Comparison of ENCODE assay signal across 1 cellular context in genomic region chr4:154738426-154738825, GRCh38.
TF ChIP-seq lines count a peak whose summit lies in the region.

No MANE protein-coding gene starts in this region.

TF ChIP-seq in GM23338, 12 proteins besides CTCF, POLR2A, EP300 and RAD21 (continued from another document):
- TF ChIP-seq, protein P1, sequence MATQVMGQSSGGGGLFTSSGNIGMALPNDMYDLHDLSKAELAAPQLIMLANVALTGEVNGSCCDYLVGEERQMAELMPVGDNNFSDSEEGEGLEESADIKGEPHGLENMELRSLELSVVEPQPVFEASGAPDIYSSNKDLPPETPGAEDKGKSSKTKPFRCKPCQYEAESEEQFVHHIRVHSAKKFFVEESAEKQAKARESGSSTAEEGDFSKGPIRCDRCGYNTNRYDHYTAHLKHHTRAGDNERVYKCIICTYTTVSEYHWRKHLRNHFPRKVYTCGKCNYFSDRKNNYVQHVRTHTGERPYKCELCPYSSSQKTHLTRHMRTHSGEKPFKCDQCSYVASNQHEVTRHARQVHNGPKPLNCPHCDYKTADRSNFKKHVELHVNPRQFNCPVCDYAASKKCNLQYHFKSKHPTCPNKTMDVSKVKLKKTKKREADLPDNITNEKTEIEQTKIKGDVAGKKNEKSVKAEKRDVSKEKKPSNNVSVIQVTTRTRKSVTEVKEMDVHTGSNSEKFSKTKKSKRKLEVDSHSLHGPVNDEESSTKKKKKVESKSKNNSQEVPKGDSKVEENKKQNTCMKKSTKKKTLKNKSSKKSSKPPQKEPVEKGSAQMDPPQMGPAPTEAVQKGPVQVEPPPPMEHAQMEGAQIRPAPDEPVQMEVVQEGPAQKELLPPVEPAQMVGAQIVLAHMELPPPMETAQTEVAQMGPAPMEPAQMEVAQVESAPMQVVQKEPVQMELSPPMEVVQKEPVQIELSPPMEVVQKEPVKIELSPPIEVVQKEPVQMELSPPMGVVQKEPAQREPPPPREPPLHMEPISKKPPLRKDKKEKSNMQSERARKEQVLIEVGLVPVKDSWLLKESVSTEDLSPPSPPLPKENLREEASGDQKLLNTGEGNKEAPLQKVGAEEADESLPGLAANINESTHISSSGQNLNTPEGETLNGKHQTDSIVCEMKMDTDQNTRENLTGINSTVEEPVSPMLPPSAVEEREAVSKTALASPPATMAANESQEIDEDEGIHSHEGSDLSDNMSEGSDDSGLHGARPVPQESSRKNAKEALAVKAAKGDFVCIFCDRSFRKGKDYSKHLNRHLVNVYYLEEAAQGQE (IDR thresholded peaks at IDR 0.05; ENCODE audit: unreplicated experiment) = no peak
- TF ChIP-seq STAT1 (IDR thresholded peaks at IDR 0.05; ENCODE audit: unreplicated experiment) = no peak
- TF ChIP-seq, protein P2, sequence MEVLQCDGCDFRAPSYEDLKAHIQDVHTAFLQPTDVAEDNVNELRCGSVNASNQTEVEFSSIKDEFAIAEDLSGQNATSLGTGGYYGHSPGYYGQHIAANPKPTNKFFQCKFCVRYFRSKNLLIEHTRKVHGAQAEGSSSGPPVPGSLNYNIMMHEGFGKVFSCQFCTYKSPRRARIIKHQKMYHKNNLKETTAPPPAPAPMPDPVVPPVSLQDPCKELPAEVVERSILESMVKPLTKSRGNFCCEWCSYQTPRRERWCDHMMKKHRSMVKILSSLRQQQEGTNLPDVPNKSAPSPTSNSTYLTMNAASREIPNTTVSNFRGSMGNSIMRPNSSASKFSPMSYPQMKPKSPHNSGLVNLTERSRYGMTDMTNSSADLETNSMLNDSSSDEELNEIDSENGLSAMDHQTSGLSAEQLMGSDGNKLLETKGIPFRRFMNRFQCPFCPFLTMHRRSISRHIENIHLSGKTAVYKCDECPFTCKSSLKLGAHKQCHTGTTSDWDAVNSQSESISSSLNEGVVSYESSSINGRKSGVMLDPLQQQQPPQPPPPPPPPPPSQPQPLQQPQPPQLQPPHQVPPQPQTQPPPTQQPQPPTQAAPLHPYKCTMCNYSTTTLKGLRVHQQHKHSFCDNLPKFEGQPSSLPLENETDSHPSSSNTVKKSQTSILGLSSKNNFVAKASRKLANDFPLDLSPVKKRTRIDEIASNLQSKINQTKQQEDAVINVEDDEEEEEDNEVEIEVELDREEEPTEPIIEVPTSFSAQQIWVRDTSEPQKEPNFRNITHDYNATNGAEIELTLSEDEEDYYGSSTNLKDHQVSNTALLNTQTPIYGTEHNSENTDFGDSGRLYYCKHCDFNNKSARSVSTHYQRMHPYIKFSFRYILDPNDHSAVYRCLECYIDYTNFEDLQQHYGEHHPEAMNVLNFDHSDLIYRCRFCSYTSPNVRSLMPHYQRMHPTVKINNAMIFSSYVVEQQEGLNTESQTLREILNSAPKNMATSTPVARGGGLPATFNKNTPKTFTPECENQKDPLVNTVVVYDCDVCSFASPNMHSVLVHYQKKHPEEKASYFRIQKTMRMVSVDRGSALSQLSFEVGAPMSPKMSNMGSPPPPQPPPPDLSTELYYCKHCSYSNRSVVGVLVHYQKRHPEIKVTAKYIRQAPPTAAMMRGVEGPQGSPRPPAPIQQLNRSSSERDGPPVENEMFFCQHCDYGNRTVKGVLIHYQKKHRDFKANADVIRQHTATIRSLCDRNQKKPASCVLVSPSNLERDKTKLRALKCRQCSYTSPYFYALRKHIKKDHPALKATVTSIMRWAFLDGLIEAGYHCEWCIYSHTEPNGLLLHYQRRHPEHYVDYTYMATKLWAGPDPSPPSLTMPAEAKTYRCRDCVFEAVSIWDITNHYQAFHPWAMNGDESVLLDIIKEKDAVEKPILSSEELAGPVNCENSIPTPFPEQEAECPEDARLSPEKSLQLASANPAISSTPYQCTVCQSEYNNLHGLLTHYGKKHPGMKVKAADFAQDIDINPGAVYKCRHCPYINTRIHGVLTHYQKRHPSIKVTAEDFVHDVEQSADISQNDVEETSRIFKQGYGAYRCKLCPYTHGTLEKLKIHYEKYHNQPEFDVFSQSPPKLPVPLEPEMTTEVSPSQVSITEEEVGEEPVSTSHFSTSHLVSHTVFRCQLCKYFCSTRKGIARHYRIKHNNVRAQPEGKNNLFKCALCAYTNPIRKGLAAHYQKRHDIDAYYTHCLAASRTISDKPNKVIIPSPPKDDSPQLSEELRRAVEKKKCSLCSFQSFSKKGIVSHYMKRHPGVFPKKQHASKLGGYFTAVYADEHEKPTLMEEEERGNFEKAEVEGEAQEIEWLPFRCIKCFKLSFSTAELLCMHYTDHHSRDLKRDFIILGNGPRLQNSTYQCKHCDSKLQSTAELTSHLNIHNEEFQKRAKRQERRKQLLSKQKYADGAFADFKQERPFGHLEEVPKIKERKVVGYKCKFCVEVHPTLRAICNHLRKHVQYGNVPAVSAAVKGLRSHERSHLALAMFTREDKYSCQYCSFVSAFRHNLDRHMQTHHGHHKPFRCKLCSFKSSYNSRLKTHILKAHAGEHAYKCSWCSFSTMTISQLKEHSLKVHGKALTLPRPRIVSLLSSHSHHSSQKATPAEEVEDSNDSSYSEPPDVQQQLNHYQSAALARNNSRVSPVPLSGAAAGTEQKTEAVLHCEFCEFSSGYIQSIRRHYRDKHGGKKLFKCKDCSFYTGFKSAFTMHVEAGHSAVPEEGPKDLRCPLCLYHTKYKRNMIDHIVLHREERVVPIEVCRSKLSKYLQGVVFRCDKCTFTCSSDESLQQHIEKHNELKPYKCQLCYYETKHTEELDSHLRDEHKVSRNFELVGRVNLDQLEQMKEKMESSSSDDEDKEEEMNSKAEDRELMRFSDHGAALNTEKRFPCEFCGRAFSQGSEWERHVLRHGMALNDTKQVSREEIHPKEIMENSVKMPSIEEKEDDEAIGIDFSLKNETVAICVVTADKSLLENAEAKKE (CRISPR knock-in tag; IDR thresholded peaks at IDR 0.05) = no peak
- no peak for TF ChIP-seq ZNF331 (CRISPR knock-in tag; IDR thresholded peaks at IDR 0.05; ENCODE audit: low read depth)
- TF ChIP-seq JUNB (IDR thresholded peaks at IDR 0.05; ENCODE audit: unreplicated experiment) = no peak
- no peak for TF ChIP-seq NANOG (IDR thresholded peaks at IDR 0.05; ENCODE audit: borderline replicate concordance)
- TF ChIP-seq ETS1 (IDR thresholded peaks at IDR 0.05) = no peak
- no peak for TF ChIP-seq ZNF114 (CRISPR knock-in tag; IDR thresholded peaks at IDR 0.05)
- no peak for TF ChIP-seq EZH2 (IDR thresholded peaks at IDR 0.05; ENCODE audit: low read depth, unreplicated experiment)
- TF ChIP-seq POLR2AphosphoS5 (IDR thresholded peaks at IDR 0.05; ENCODE audit: low read depth) = no peak
- TF ChIP-seq CREB1 (CRISPR knock-in tag; IDR thresholded peaks at IDR 0.05; ENCODE audit: low read depth) = no peak
